In the genomic region with DNA sequence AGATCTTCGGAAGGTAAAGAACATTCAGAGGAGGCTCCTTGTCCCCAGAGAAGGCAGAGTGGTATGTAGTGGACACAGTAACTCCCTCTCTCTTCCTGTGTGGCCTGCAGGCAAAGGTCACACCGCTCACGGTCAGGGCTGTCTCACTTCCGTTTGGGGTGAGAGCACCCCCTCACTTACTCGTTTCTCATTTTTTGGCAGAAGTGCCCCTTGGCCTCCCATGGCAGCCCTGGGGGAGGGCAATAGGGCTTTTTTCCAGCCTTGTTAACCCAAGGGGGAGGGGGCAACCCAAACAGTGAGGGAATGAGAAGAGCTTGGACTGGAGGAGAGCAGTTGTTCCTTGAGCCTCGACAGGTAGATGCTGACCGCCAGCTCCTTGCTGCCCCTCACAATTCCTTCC, we compare ENCODE assay signal across 11 cellular contexts. TPM values are rescaled to one million over a fixed set of nuclear protein-coding genes. Genes with fewer than 3 reads are reported as not detected.
DNase-seq lines count a peak whose midpoint lies in the region; ATAC-seq, FAIRE-seq and TF ChIP-seq lines count a peak whose summit lies in the region.
"Had no signal": no experiment of that assay in that cellular context is flagged by ENCODE, and none has a peak within 500 bp of the region (broad histone marks: within the 10 kb centered on the region; RNA-seq: fewer than 3 reads in every experiment).

No MANE protein-coding gene starts in this region.

- POLR2A ChIA-PET in A549 (lab: Yijun Ruan, JAX) = no interaction called here

- peak overlapping the region; percentile 54 for H3K27ac Mint-ChIP-seq in activated naive CD8-positive, alpha-beta T cell treated with anti-CD3 and anti-CD28 coated beads for 36 hours

- TF ChIP-seq POLR2A in A549 (IDR thresholded peaks at IDR 0.05; ENCODE audit: low read length) = no peak

- H3K27ac ChIP-seq in A549 (peak overlapping the region; percentile 9 to 67; a peak in 4 of 6 replicates), coronary artery (peak overlapping the region in 1 of 2 donors; percentile 46)
- H3K27ac ChIP-seq: BLaER1 had no signal

- TF ChIP-seq RAD21 in A549 (conservative IDR thresholded peaks at IDR 0.05 in 1 of 2, IDR thresholded peaks at IDR 0.05 in 1 of 2) = no peak

- FAIRE-seq in A549 (lab: Jason Lieb, UNC) = no peak

- no peaks in the 10 kb centered on the region for H3K36me3 Mint-ChIP-seq in activated naive CD8-positive, alpha-beta T cell treated with anti-CD3 and anti-CD28 coated beads for 36 hours

- H3K4me1 Mint-ChIP-seq in activated naive CD8-positive, alpha-beta T cell treated with anti-CD3 and anti-CD28 coated beads for 36 hours = peaks cover 58% of the 10 kb centered on the region

- CTCF ChIA-PET in A549 (lab: Yijun Ruan, JAX) = interaction anchor here (0.6 kb wide), 1 partner anchor 261 kb away, joined by 3 read pairs; no protein-coding TSS in a partner anchor

- no peaks in the 10 kb centered on the region for H3K9me3 ChIP-seq in A549
- H3K9me3 ChIP-seq: BLaER1 had no signal

- H3K4me3 Mint-ChIP-seq in activated naive CD8-positive, alpha-beta T cell treated with anti-CD3 and anti-CD28 coated beads for 36 hours = no peak overlapping the region

- H3K27me3 Mint-ChIP-seq in activated naive CD8-positive, alpha-beta T cell treated with anti-CD3 and anti-CD28 coated beads for 36 hours = no peaks in the 10 kb centered on the region

- H3K9me3 Mint-ChIP-seq in activated naive CD8-positive, alpha-beta T cell treated with anti-CD3 and anti-CD28 coated beads for 36 hours = no peaks in the 10 kb centered on the region

- no peak overlapping the region for H3K4me3 ChIP-seq in A549
- no peak overlapping the region for H3K4me3 ChIP-seq in coronary artery
- H3K4me3 ChIP-seq: BLaER1 had no signal

- no peak overlapping the region for H3K4me2 ChIP-seq in A549
- H3K4me2 ChIP-seq: BLaER1 had no signal

- peaks cover 13% of the 10 kb centered on the region for H3K4me1 ChIP-seq in A549

- DNase-seq in A549 (ENCODE audit: low read depth in 1 of 2, low spot score in 1 of 2) = no peak
- no peak for DNase-seq in activated naive CD8-positive, alpha-beta T cell treated with anti-CD3 and anti-CD28 coated beads for 36 hours
- peak; percentile 21 for DNase-seq in mucosa of gallbladder (ENCODE audit: low spot score)
- no peak for DNase-seq in coronary artery (ENCODE audit: low spot score)
- no peak for DNase-seq in NCI-H526 (lab: John Stamatoyannopoulos, UW)
- DNase-seq in NCI-H2029 (lab: John Stamatoyannopoulos, UW) = no peak
- DNase-seq: activated CD4-positive, alpha-beta T cell treated with anti-CD3 and anti-CD28 coated beads, Interleukin-2, amount 50 U/mL, for 4 hours; NCI-H526 treated with DMSO at 0.1 percent for 48 hours had no signal

- ATAC-seq in A549 = 0 out of 6 replicates have a peak, but pooled peaks of 1 of the 2 experiments have one; percentile 19
- ATAC-seq in GM19455 (IDR thresholded peaks at IDR 0.05; ENCODE audit: unreplicated experiment) = peak; percentile 40
- ATAC-seq in HG03159 (IDR thresholded peaks at IDR 0.05; ENCODE audit: unreplicated experiment) = no peak

- no peak for TF ChIP-seq EP300 in A549 (IDR thresholded peaks at IDR 0.05)

- WGBS in A549 (ENCODE audit: missing lambda C conversion rate) = 71% methylated on average over 7 of the region's 7 CpGs

- no peak for TF ChIP-seq CTCF in A549 (IDR thresholded peaks at IDR 0.05)
- no peak for TF ChIP-seq CTCF in coronary artery (IDR thresholded peaks at IDR 0.05)

TF ChIP-seq in A549, 52 proteins besides CTCF, POLR2A, EP300 and RAD21:
- TF ChIP-seq EHF (CRISPR knock-in tag; IDR thresholded peaks at IDR 0.05) (no peak), RCOR1 (IDR thresholded peaks at IDR 0.05; ENCODE audit: low read depth, low read length) (no peak), NR3C1 (IDR thresholded peaks at IDR 0.05) (no peak), ZSCAN20 (CRISPR knock-in tag; IDR thresholded peaks at IDR 0.05) (no peak), CBX2 (IDR thresholded peaks at IDR 0.05; ENCODE audit: borderline replicate concordance, low read depth) (no peak), SREBF2 (IDR thresholded peaks at IDR 0.05) (no peak), NFE2L2 (conservative IDR thresholded peaks at IDR 0.05; ENCODE audit: low read length) (no peak), HOXB13 (CRISPR knock-in tag; IDR thresholded peaks at IDR 0.05; ENCODE audit: low read depth) (no peak), JUNB (IDR thresholded peaks at IDR 0.05) (no peak), POLR2AphosphoS2 (conservative IDR thresholded peaks at IDR 0.05; ENCODE audit: low read length) (no peak), GATA3 (IDR thresholded peaks at IDR 0.05; ENCODE audit: borderline replicate concordance) (no peak), ZC3H11A (IDR thresholded peaks at IDR 0.05) (no peak), PHF8 (IDR thresholded peaks at IDR 0.05; ENCODE audit: borderline replicate concordance, low read depth) (no peak)
- TF ChIP-seq, protein P1, sequence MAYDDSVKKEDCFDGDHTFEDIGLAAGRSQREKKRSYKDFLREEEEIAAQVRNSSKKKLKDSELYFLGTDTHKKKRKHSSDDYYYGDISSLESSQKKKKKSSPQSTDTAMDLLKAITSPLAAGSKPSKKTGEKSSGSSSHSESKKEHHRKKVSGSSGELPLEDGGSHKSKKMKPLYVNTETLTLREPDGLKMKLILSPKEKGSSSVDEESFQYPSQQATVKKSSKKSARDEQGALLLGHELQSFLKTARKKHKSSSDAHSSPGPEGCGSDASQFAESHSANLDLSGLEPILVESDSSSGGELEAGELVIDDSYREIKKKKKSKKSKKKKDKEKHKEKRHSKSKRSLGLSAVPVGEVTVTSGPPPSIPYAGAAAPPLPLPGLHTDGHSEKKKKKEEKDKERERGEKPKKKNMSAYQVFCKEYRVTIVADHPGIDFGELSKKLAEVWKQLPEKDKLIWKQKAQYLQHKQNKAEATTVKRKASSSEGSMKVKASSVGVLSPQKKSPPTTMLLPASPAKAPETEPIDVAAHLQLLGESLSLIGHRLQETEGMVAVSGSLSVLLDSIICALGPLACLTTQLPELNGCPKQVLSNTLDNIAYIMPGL (CRISPR knock-in tag; IDR thresholded peaks at IDR 0.05; ENCODE audit: borderline replicate concordance) = no peak
- TF ChIP-seq, protein P2, sequence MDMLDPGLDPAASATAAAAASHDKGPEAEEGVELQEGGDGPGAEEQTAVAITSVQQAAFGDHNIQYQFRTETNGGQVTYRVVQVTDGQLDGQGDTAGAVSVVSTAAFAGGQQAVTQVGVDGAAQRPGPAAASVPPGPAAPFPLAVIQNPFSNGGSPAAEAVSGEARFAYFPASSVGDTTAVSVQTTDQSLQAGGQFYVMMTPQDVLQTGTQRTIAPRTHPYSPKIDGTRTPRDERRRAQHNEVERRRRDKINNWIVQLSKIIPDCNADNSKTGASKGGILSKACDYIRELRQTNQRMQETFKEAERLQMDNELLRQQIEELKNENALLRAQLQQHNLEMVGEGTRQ (IDR thresholded peaks at IDR 0.05) = no peak
- TF ChIP-seq, protein P3, sequence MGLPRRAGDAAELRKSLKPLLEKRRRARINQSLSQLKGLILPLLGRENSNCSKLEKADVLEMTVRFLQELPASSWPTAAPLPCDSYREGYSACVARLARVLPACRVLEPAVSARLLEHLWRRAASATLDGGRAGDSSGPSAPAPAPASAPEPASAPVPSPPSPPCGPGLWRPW (IDR thresholded peaks at IDR 0.05) = no peak

RNA-seq across cellular contexts. Expression of a gene that starts 31.8 kb away (rescaled TPM):
- polyA plus RNA-seq in A549 (2011; rRNA removed) (88.7 TPM in 2 replicates), A549 (2017; fragmentation: RNase III; extraction: RNeasy Plus Mini Kit Qiagen cat#74134 plus additional on column Dnase treatment) (50.5 to 59.3 TPM (median 51.9 TPM) in 3 replicates)
- 27.8 and 28.8 TPM in 2 replicates for polyA plus RNA-seq in A549 (2012; cell fraction: cytosol; rRNA removed)
- polyA plus RNA-seq in A549 (2012; cell fraction: nucleus; rRNA removed) = 10.4 and 19.6 TPM in 2 replicates
- polyA minus RNA-seq in A549 (2011; rRNA and poly(A)+ RNA removed) = 38.1 and 40.6 TPM in 2 replicates
- 100 to 1,000 TPM; 264 to 278 TPM for total RNA-seq in activated naive CD8-positive, alpha-beta T cell treated with anti-CD3 and anti-CD28 coated beads for 36 hours
- 91.4 TPM for total RNA-seq in mucosa of gallbladder
